Comparison of ENCODE assay signal across 8 cellular contexts in genomic region chr2:102141011-102141914, GRCh38. TPM values are rescaled to one million over a fixed set of nuclear protein-coding genes. Genes with fewer than 3 reads are reported as not detected.
DNase-seq lines count a peak whose midpoint lies in the region; ATAC-seq, FAIRE-seq and TF ChIP-seq lines count a peak whose summit lies in the region.

No MANE protein-coding gene starts in this region.

- peaks cover 20% of the 10 kb centered on the region for H3K9me3 ChIP-seq in astrocyte (ENCODE audit: insufficient read depth, low read depth, low read length)

- no peaks in the 10 kb centered on the region for H3K27me3 ChIP-seq in astrocyte (ENCODE audit: insufficient read depth, low read length)

- no peaks in the 10 kb centered on the region for H4K20me1 ChIP-seq in astrocyte (ENCODE audit: insufficient read depth, low read length)

- ATAC-seq in GM21529 (IDR thresholded peaks at IDR 0.05; ENCODE audit: unreplicated experiment): no peak
- ATAC-seq in HG03095 (IDR thresholded peaks at IDR 0.05; ENCODE audit: unreplicated experiment): no peak
- ATAC-seq in HG03442 (IDR thresholded peaks at IDR 0.05; ENCODE audit: unreplicated experiment): no peak

- H3K4me3 Mint-ChIP-seq in astrocyte (ENCODE audit: unreplicated experiment): peak overlapping the region; percentile 85

- no peak overlapping the region for H3K4me3 ChIP-seq in astrocyte (ENCODE audit: insufficient read depth, low read depth, low read length)
- peak overlapping the region in 6 of 7 experiments; percentile 37 to 74 (median 54) for H3K4me3 ChIP-seq in skin epidermis

- no peak overlapping the region for H3K9ac ChIP-seq in astrocyte (ENCODE audit: low read length)

- peaks cover 10% of the 10 kb centered on the region for H3K4me1 ChIP-seq in astrocyte (ENCODE audit: insufficient read depth, low read length)

- peaks cover 24% of the 10 kb centered on the region for H3K79me2 ChIP-seq in astrocyte (ENCODE audit: insufficient read depth, low read length)

- peaks cover 16% of the 10 kb centered on the region for H3K36me3 Mint-ChIP-seq in astrocyte (ENCODE audit: low read depth, unreplicated experiment)

- TF ChIP-seq CTCF in astrocyte (IDR thresholded peaks at IDR 0.05; ENCODE audit: insufficient read depth, low read depth, low read length): no peak

- H3K9me3 Mint-ChIP-seq in astrocyte (ENCODE audit: unreplicated experiment): peaks cover 31% of the 10 kb centered on the region

- peak; percentile 88 for DNase-seq in GM04503 (ENCODE audit: low read depth)
- DNase-seq in astrocyte (ENCODE audit: low read depth): peak; percentile 83
- DNase-seq in iPS-NIHi7 (ENCODE audit: extremely low spot score): peak; percentile 27
- DNase-seq in NCI-H524 (lab: John Stamatoyannopoulos, UW): no peak

- FAIRE-seq in astrocyte (lab: Jason Lieb, UNC): no peak

- no peak overlapping the region for H2AFZ ChIP-seq in astrocyte (ENCODE audit: low read depth, low read length)

- H3K27ac ChIP-seq in astrocyte (ENCODE audit: low read depth, low read length) (no peak overlapping the region), skin epidermis (peak overlapping the region in 19 of 21 experiments; percentile 87 to 98 (median 95))

- no peak overlapping the region for H3K27ac Mint-ChIP-seq in astrocyte (ENCODE audit: unreplicated experiment)

- H3K36me3 ChIP-seq in astrocyte (ENCODE audit: insufficient read depth, low read length): no peaks in the 10 kb centered on the region

- peaks cover 24% of the 10 kb centered on the region for H3K4me1 Mint-ChIP-seq in astrocyte (ENCODE audit: low read depth, unreplicated experiment)

- H3K4me2 ChIP-seq in astrocyte (ENCODE audit: low read length): peak overlapping the region; percentile 98

- H3K27me3 Mint-ChIP-seq in astrocyte (ENCODE audit: low read depth, unreplicated experiment): peaks cover 4% of the 10 kb centered on the region

RNA-seq across cellular contexts. Expression of gene IL1R1, which starts 1.3 kb away (rescaled TPM):
- 6.9 and 7.5 TPM in 2 replicates for total RNA-seq in astrocyte

RNA-seq across cellular contexts. Expression of gene IL1RL2, which starts 45.6 kb away (rescaled TPM):
- 0.43 TPM in 1 of 2 replicates, not detected in the other for total RNA-seq in astrocyte

Comparison
In these comparisons a context has a peak if more than half of its experiments do, and no peak if none do; other contexts are left out.
1. DNase-seq: peak in GM04503 (single experiment), astrocyte (single experiment) and iPS-NIHi7 (single experiment); none in NCI-H524 (0 of 2).